In the genomic region with DNA sequence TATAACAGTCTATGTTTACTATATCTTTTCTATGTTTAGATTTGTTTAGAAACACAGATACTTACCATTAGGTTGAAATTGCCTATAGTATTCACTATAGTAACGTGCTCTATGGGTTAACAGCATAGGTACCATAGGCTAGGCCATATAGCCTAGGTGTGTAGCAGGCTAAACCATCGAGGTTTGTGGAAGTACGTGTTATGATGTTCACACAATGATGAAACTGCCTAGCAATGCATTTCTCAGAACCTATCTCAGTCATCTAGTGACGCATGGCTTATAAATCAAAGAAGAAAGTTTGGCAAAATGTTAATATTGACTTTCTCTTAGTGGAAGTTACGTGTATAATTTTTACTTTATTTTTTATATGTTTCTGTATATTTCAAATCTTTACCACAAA, we compare ENCODE assay signal across 21 cellular contexts.
"Had no signal": no experiment of that assay in that cellular context is flagged by ENCODE, and none has a peak within 500 bp of the region (broad histone marks: within the 10 kb centered on the region; RNA-seq: fewer than 3 reads in every experiment).

No MANE protein-coding gene starts in this region.

- H3K27me3 ChIP-seq: Peyer's patch, SJCRH30 had no signal

- H3K4me3 ChIP-seq: PC-9, Peyer's patch, SJCRH30 had no signal

- FAIRE-seq: HTR-8/SVneo had no signal

- ATAC-seq: Right ventricle myocardium inferior, SK-N-SH treated with all-trans-retinoic acid at 6 μM for 48 hours had no signal

- H2AFZ ChIP-seq: PC-9 had no signal

- H3K9me3 ChIP-seq: Peyer's patch, SJCRH30 had no signal

- H3K27ac ChIP-seq: PC-9, Peyer's patch, SJCRH30 had no signal

- H3K4me1 ChIP-seq: Peyer's patch, SJCRH30 had no signal

- H3K27ac Mint-ChIP-seq: IgD-negative memory B cell had no signal

- DNase-seq: KBM-7, MV-4-11, NCI-H1048, NCI-H1105 treated with DMSO at 0.1 percent for 48 hours, NCI-H1417 treated with DMSO at 0.1 percent for 48 hours, NCI-H146, NCI-H1694 treated with DMSO at 0.1 percent for 48 hours, NCI-H2081, NCI-H2107, NCI-H2227 treated with DMSO at 0.1 percent for 48 hours, NCI-H524, NCI-H526 treated with DMSO at 0.1 percent for 48 hours, NCI-H774, PC-9, Peyer's patch, SHP77 treated with DMSO at 0.1 percent for 48 hours, SJCRH30 had no signal

- H3K4me2 ChIP-seq: PC-9 had no signal

- H3K4me1 Mint-ChIP-seq: IgD-negative memory B cell had no signal

- H3K4me3 Mint-ChIP-seq: IgD-negative memory B cell had no signal

- H3K36me3 ChIP-seq: Peyer's patch, SJCRH30 had no signal

- H3K36me3 Mint-ChIP-seq: IgD-negative memory B cell had no signal
